In genomic region chrX:113726898-113727297, GRCh38 we compare ENCODE assay signal across 25 cellular contexts.
DNase-seq lines count a peak whose midpoint lies in the region; ATAC-seq, FAIRE-seq and TF ChIP-seq lines count a peak whose summit lies in the region.
"Had no signal": no experiment of that assay in that cellular context is flagged by ENCODE, and none has a peak within 500 bp of the region (broad histone marks: within the 10 kb centered on the region; RNA-seq: fewer than 3 reads in every experiment).

No MANE protein-coding gene starts in this region.

- H3K9me3 Mint-ChIP-seq in chondrocyte (ENCODE audit: low read depth) (peaks cover 12% of the 10 kb centered on the region), type B pancreatic cell (peaks cover 6% of the 10 kb centered on the region)
- H3K9me3 Mint-ChIP-seq: activated CD8-positive, alpha-beta T cell treated with anti-CD3 and anti-CD28 coated beads for 36 hours; activated naive CD4-positive, alpha-beta T cell treated with anti-CD3 and anti-CD28 coated beads, Interleukin-2, amount 50 U/mL, for 24 hours; activated T-cell treated with anti-CD3 and anti-CD28 coated beads, Interleukin-2, amount 50 U/mL, for 24 hours had no signal

- H3K27ac Mint-ChIP-seq in chondrocyte (ENCODE audit: unreplicated experiment) (no peak overlapping the region), type B pancreatic cell (no peak overlapping the region)
- H3K27ac Mint-ChIP-seq: activated CD8-positive, alpha-beta T cell treated with anti-CD3 and anti-CD28 coated beads for 36 hours; activated naive CD4-positive, alpha-beta T cell treated with anti-CD3 and anti-CD28 coated beads, Interleukin-2, amount 50 U/mL, for 24 hours; activated T-cell treated with anti-CD3 and anti-CD28 coated beads, Interleukin-2, amount 50 U/mL, for 24 hours; natural killer cell treated with Interleukin-12 subunit alpha and Interleukin-12 subunit beta and Interleukin-15 and Interleukin-18, amount 100 ng/mL, for 72 hours had no signal

- FAIRE-seq in GM12891 (lab: Jason Lieb, UNC): peak; percentile 89
- FAIRE-seq: H54 had no signal

- no peak for TF ChIP-seq CTCF in chondrocyte (IDR thresholded peaks at IDR 0.05)
- no peak for TF ChIP-seq CTCF in type B pancreatic cell (conservative IDR thresholded peaks at IDR 0.05)

- H3K4me3 Mint-ChIP-seq in chondrocyte (ENCODE audit: unreplicated experiment) (no peak overlapping the region), type B pancreatic cell (no peak overlapping the region)
- H3K4me3 Mint-ChIP-seq: activated CD8-positive, alpha-beta T cell treated with anti-CD3 and anti-CD28 coated beads for 36 hours; activated naive CD4-positive, alpha-beta T cell treated with anti-CD3 and anti-CD28 coated beads, Interleukin-2, amount 50 U/mL, for 24 hours; activated T-cell treated with anti-CD3 and anti-CD28 coated beads, Interleukin-2, amount 50 U/mL, for 24 hours; natural killer cell treated with Interleukin-12 subunit alpha and Interleukin-12 subunit beta and Interleukin-15 and Interleukin-18, amount 100 ng/mL, for 72 hours had no signal

- H3K36me3 Mint-ChIP-seq in chondrocyte (ENCODE audit: low read depth) (no peaks in the 10 kb centered on the region), type B pancreatic cell (no peaks in the 10 kb centered on the region)
- H3K36me3 Mint-ChIP-seq: activated naive CD4-positive, alpha-beta T cell treated with anti-CD3 and anti-CD28 coated beads, Interleukin-2, amount 50 U/mL, for 24 hours; natural killer cell treated with Interleukin-12 subunit alpha and Interleukin-12 subunit beta and Interleukin-15 and Interleukin-18, amount 100 ng/mL, for 72 hours had no signal

- H3K27me3 Mint-ChIP-seq in chondrocyte (ENCODE audit: low read depth): no peaks in the 10 kb centered on the region
- H3K27me3 Mint-ChIP-seq in type B pancreatic cell: no peaks in the 10 kb centered on the region
- H3K27me3 Mint-ChIP-seq: activated CD8-positive, alpha-beta T cell treated with anti-CD3 and anti-CD28 coated beads for 36 hours; activated naive CD4-positive, alpha-beta T cell treated with anti-CD3 and anti-CD28 coated beads, Interleukin-2, amount 50 U/mL, for 24 hours had no signal

- H3K4me1 Mint-ChIP-seq in chondrocyte (ENCODE audit: low read depth) (no peaks in the 10 kb centered on the region), type B pancreatic cell (ENCODE audit: unreplicated experiment) (no peaks in the 10 kb centered on the region)
- H3K4me1 Mint-ChIP-seq: activated naive CD4-positive, alpha-beta T cell treated with anti-CD3 and anti-CD28 coated beads, Interleukin-2, amount 50 U/mL, for 24 hours had no signal

- peak; percentile 15 for ATAC-seq in GM19467 (IDR thresholded peaks at IDR 0.05; ENCODE audit: unreplicated experiment)
- ATAC-seq in HG03175 (IDR thresholded peaks at IDR 0.05; ENCODE audit: unreplicated experiment): peak; percentile 27
- ATAC-seq: activated CD8-positive, alpha-beta T cell treated with anti-CD3 and anti-CD28 coated beads for 36 hours; left colon; natural killer cell treated with Interleukin-12 subunit alpha and Interleukin-12 subunit beta and Interleukin-15 and Interleukin-18, amount 100 ng/mL, for 72 hours had no signal

- no peak for TF ChIP-seq POLR2A in GM12891 (IDR thresholded peaks at IDR 0.05; ENCODE audit: low read depth, low read length)

- DNase-seq in GM12891 (ENCODE audit: insufficient read length, low spot score) (no peak), MV-4-11 (lab: John Stamatoyannopoulos, UW) (peak; percentile 69), chondrocyte (ENCODE audit: low spot score) (no peak), type B pancreatic cell (ENCODE audit: extremely low spot score, unreplicated experiment) (no peak), SHP77 (lab: John Stamatoyannopoulos, UW) (no peak)
- no peak for DNase-seq in activated effector memory CD4-positive, alpha-beta T cell treated with anti-CD3 and anti-CD28 coated beads, Interleukin-2, amount 50 U/mL, for 16 hours
- DNase-seq: activated CD4-positive, CD25-positive, alpha-beta regulatory T cell; activated CD8-positive, alpha-beta T cell treated with anti-CD3 and anti-CD28 coated beads for 36 hours; activated T-cell treated with anti-CD3 and anti-CD28 coated beads, Interleukin-2, amount 50 U/mL, for 24 hours; COR-L47; effector memory CD4-positive, alpha-beta T cell; Kasumi-1; left colon; NCI-H1417 treated with DMSO at 0.1 percent for 48 hours; NCI-H2171 treated with DMSO at 0.1 percent for 48 hours; NCI-H82; Peyer's patch; posterior cingulate gyrus; stimulated activated naive CD4-positive, alpha-beta T cell treated with Interleukin-2 at 50 U/mL for 16 hours; thyroid gland had no signal

TF ChIP-seq in GM12891, 5 proteins besides CTCF, POLR2A, EP300 and RAD21:
- TF ChIP-seq SPI1 (IDR thresholded peaks at IDR 0.05; ENCODE audit: low read depth, low read length) (no peak), POU2F2 (IDR thresholded peaks at IDR 0.05; ENCODE audit: low read depth, low read length) (no peak), POLR2AphosphoS5 (IDR thresholded peaks at IDR 0.05; ENCODE audit: low read depth, low read length) (no peak)
